In the genomic region with DNA sequence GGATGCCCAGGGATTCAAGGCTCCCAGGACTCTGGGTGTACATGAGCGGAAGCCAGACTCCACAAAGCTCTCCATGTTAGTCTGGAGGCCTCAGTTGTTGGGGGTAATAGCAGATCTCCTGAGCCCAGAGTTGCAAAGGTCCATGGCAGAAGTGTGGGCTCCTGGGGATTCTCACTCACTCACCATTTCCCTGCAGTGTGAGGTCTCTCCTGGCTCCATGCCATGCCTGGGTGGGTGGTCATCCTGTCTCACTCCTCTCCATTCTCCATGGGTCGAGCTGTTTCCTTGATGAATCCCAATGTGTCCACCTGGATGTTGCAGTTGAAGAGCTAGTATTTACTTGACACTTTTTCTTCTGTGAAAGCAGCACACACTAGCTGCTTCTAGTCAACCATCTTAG, we compare ENCODE assay signal across 22 cellular contexts.
"Had no signal": no experiment of that assay in that cellular context is flagged by ENCODE, and none has a peak within 500 bp of the region (broad histone marks: within the 10 kb centered on the region; RNA-seq: fewer than 3 reads in every experiment).

No MANE protein-coding gene starts in this region.

- H3K4me1 ChIP-seq: esophagus squamous epithelium, heart right ventricle, left lung, lower lobe of right lung had no signal

- H3K27me3 ChIP-seq: dorsolateral prefrontal cortex, esophagus squamous epithelium, gastrocnemius medialis, heart right ventricle, left lung had no signal

- H3K27ac Mint-ChIP-seq: mesothelial cell of epicardium had no signal

- H3K4me3 ChIP-seq: coronary artery, dorsolateral prefrontal cortex, esophagus squamous epithelium, gastrocnemius medialis, heart right ventricle, left lung, lower lobe of right lung, mucosa of descending colon had no signal

- H3K27ac ChIP-seq: coronary artery, dorsolateral prefrontal cortex, epithelial cell of prostate, esophagus squamous epithelium, gastrocnemius medialis, heart right ventricle, left lung, lower lobe of right lung had no signal

- H3K9me3 ChIP-seq: esophagus squamous epithelium, gastrocnemius medialis, left lung, lower lobe of right lung, mucosa of descending colon had no signal

- H3K36me3 ChIP-seq: esophagus squamous epithelium, gastrocnemius medialis, heart right ventricle, left lung, lower lobe of right lung had no signal

- H3K4me3 Mint-ChIP-seq: mesothelial cell of epicardium had no signal

- H3K36me3 Mint-ChIP-seq: mesothelial cell of epicardium had no signal

- DNase-seq: dermis blood vessel endothelial cell; dorsolateral prefrontal cortex; effector CD4-positive, alpha-beta T cell; effector memory CD4-positive, alpha-beta T cell; erythroblast; esophagus squamous epithelium; foreskin fibroblast; foreskin melanocyte; gastrocnemius medialis; glutamatergic neuron; head of caudate nucleus; hippocampal formation; left cardiac atrium; left lung; left ventricle myocardium superior; lower lobe of right lung; mesendoderm; mucosa of descending colon had no signal
